29 cellular contexts compared by ENCODE assay signal in genomic region chr5:25128606-25129005, GRCh38.
"Had no signal": no experiment of that assay in that cellular context is flagged by ENCODE, and none has a peak within 500 bp of the region (broad histone marks: within the 10 kb centered on the region; RNA-seq: fewer than 3 reads in every experiment).

No MANE protein-coding gene starts in this region.

- H3K4me3 Mint-ChIP-seq: naive thymus-derived CD8-positive, alpha-beta T cell; nephron progenitor cell; stimulated activated effector memory CD8-positive, alpha-beta T cell treated with anti-CD3 and anti-CD28 coated beads, Interleukin-12 subunit alpha, Interleukin-12 subunit beta, amount 100 ng/mL, for 72 hours had no signal

- H3K27ac Mint-ChIP-seq: naive thymus-derived CD8-positive, alpha-beta T cell; nephron progenitor cell; stimulated activated effector memory CD8-positive, alpha-beta T cell treated with anti-CD3 and anti-CD28 coated beads, Interleukin-12 subunit alpha, Interleukin-12 subunit beta, amount 100 ng/mL, for 72 hours had no signal

- H3K36me3 ChIP-seq: esophagus muscularis mucosa, heart right ventricle, left lung, ovary, sigmoid colon, stomach, thyroid gland, vagina had no signal

- DNase-seq: dorsolateral prefrontal cortex; effector CD4-positive, alpha-beta T cell; foreskin keratinocyte; glutamatergic neuron; heart right ventricle; hippocampal formation; left cardiac atrium; left lung; mesenchymal stem cell; naive thymus-derived CD8-positive, alpha-beta T cell; nephron progenitor cell; occipital lobe; ovary; posterior cingulate gyrus; psoas muscle; right cardiac atrium; sigmoid colon; stimulated activated CD4-positive, alpha-beta T cell treated with anti-CD3 and anti-CD28 coated beads, Interleukin-2, amount 100 ng/mL, for 24 hours; stimulated activated CD4-positive, alpha-beta T cell treated with anti-CD3 and anti-CD28 coated beads, Interleukin-4, amount 100 ng/mL, for 24 hours; stimulated activated naive CD4-positive, alpha-beta T cell treated with Interleukin-2 at 50 U/mL for 16 hours; stomach; thyroid gland; trophoblast cell had no signal

- H3K27me3 ChIP-seq: dorsolateral prefrontal cortex, esophagus muscularis mucosa, foreskin keratinocyte, heart right ventricle, left lung, ovary, sigmoid colon, stomach, thyroid gland, vagina had no signal

- FAIRE-seq: colon, endothelial cell of umbilical vein, islet of Langerhans had no signal

- H3K36me3 Mint-ChIP-seq: naive thymus-derived CD8-positive, alpha-beta T cell; stimulated activated effector memory CD8-positive, alpha-beta T cell treated with anti-CD3 and anti-CD28 coated beads, Interleukin-12 subunit alpha, Interleukin-12 subunit beta, amount 100 ng/mL, for 72 hours had no signal

- H3K27ac ChIP-seq: dorsolateral prefrontal cortex, esophagus muscularis mucosa, foreskin keratinocyte, heart right ventricle, left lung, ovary, psoas muscle, sigmoid colon, stomach, thyroid gland, vagina had no signal

- H3K27me3 Mint-ChIP-seq: naive thymus-derived CD8-positive, alpha-beta T cell had no signal

- H3K4me1 Mint-ChIP-seq: naive thymus-derived CD8-positive, alpha-beta T cell; nephron progenitor cell; stimulated activated effector memory CD8-positive, alpha-beta T cell treated with anti-CD3 and anti-CD28 coated beads, Interleukin-12 subunit alpha, Interleukin-12 subunit beta, amount 100 ng/mL, for 72 hours had no signal

- H3K4me1 ChIP-seq: esophagus muscularis mucosa, foreskin keratinocyte, heart right ventricle, left lung, psoas muscle, sigmoid colon, stomach, thyroid gland, vagina had no signal

- H3K4me3 ChIP-seq: dorsolateral prefrontal cortex, esophagus muscularis mucosa, heart right ventricle, left lung, ovary, psoas muscle, sigmoid colon, stomach, thyroid gland, vagina had no signal

- H3K9me3 ChIP-seq: esophagus muscularis mucosa, ovary, psoas muscle, sigmoid colon, thyroid gland, vagina had no signal

- ATAC-seq: foreskin keratinocyte; heart right ventricle; left cardiac atrium; left lung; naive thymus-derived CD8-positive, alpha-beta T cell; psoas muscle; right cardiac atrium; stimulated activated effector memory CD8-positive, alpha-beta T cell treated with anti-CD3 and anti-CD28 coated beads, Interleukin-12 subunit alpha, Interleukin-12 subunit beta, amount 100 ng/mL, for 72 hours had no signal
